ENCODE assay signal across 1 cellular context in the genomic region with DNA sequence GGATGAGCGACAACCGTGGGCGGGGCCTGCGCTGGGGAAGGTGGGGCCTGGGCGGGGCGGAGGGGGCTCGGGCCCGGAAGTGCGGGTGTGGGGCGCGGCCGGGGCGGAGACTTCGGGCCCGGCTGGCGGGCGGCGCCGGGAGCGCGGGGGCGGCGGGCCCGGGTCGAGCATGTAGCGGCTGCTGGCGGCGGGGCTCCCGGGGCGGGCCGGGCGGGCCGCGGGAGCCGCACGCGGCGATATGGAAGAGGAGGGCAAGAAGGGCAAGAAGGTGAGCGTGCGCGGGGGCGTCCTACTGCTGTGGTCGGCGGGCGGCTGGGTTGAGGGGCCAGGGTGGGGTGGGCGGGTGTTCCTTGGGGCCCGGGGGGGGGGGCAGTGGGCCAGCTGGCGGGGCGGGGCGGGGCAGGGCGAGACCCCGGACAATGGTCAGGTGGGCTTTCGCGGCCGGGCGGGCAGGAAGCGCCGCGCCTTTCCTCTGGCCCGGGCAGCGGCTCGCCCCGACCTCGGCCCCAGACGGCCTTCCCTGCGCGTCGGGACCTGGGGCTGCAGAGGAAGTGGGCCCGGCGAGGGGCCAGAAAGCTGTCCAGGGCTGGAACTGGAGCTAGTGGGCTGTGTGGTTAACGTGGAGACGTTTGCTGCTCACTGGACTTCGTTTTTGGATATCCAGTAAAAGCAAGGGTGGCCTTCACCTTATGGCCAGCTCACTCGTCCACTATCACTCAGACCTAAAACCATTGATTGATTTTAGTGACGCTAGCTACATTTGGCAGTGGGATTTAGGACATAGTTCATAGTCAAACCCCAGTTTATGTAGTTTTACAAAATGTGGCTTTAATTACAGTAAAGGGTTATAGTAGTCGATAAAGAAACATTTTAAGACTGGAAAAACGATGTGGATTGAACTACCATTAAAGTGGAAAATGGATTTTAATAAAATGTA.
A peak's percentile ranks its signal among the peaks of the same experiment; 100 is the strongest.
TF ChIP-seq lines count a peak whose summit lies in the region.

A gene (plus strand): TSS at position 106 of the 937 bp plus-strand sequence. CDS start 133 bp downstream, at position 239.

TF ChIP-seq in K562, 482 proteins besides CTCF, POLR2A, EP300 and RAD21 (continued from another document):
- TF ChIP-seq, protein P1, sequence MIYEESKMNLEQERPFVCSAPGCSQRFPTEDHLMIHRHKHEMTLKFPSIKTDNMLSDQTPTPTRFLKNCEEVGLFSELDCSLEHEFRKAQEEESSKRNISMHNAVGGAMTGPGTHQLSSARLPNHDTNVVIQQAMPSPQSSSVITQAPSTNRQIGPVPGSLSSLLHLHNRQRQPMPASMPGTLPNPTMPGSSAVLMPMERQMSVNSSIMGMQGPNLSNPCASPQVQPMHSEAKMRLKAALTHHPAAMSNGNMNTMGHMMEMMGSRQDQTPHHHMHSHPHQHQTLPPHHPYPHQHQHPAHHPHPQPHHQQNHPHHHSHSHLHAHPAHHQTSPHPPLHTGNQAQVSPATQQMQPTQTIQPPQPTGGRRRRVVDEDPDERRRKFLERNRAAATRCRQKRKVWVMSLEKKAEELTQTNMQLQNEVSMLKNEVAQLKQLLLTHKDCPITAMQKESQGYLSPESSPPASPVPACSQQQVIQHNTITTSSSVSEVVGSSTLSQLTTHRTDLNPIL (CRISPR knock-in tag; IDR thresholded peaks at IDR 0.05), result no peak
- TF ChIP-seq KDM4B (IDR thresholded peaks at IDR 0.05; ENCODE audit: borderline replicate concordance in 2 of 2, low read depth in 1 of 2) (peak in 1 of 2 experiments; percentile 11; a peak in 1 of 4 replicates), POLR2G (IDR thresholded peaks at IDR 0.05; ENCODE audit: low read depth, low read length) (peak; percentile 71), HDAC1 (IDR thresholded peaks at IDR 0.05) (0 out of 4 replicates have a peak, but pooled peaks of 1 of the 2 experiments have one; percentile 10), CXXC5 (CRISPR knock-in tag; IDR thresholded peaks at IDR 0.05) (0 out of 2 replicates have a peak, but pooled peaks have one; percentile 5), SIN3A (IDR thresholded peaks at IDR 0.05; ENCODE audit: borderline replicate concordance in 2 of 2, control insufficient read depth in 1 of 2, low read depth in 2 of 2, low read length in 2 of 2) (peak; percentile 23 to 35; a peak in 1 of 4 replicates), RFX1 (IDR thresholded peaks at IDR 0.05) (no peak), MYC (IDR thresholded peaks at IDR 0.05; ENCODE audit: low read depth, low read length) (peak; percentile 8; the same call in 1 of the 2 replicates), MYC (CRISPR knock-in tag; IDR thresholded peaks at IDR 0.05; ENCODE audit: borderline replicate concordance, low read depth) (no peak), CCNT2 (IDR thresholded peaks at IDR 0.05; ENCODE audit: borderline replicate concordance, extremely low read depth, insufficient read length, low read depth, low read length) (peak; percentile 27), SPI1 (IDR thresholded peaks at IDR 0.05; ENCODE audit: borderline replicate concordance, low read depth, low read length) (peak; percentile 87)
- TF ChIP-seq, protein P2, sequence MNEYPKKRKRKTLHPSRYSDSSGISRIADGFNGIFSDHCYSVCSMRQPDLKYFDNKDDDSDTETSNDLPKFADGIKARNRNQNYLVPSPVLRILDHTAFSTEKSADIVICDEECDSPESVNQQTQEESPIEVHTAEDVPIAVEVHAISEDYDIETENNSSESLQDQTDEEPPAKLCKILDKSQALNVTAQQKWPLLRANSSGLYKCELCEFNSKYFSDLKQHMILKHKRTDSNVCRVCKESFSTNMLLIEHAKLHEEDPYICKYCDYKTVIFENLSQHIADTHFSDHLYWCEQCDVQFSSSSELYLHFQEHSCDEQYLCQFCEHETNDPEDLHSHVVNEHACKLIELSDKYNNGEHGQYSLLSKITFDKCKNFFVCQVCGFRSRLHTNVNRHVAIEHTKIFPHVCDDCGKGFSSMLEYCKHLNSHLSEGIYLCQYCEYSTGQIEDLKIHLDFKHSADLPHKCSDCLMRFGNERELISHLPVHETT (CRISPR knock-in tag; conservative IDR thresholded peaks at IDR 0.05 in 1 of 2, IDR thresholded peaks at IDR 0.05 in 1 of 2), result peak in 1 of 2 experiments; percentile 96; a peak in 2 of 4 replicates
- TF ChIP-seq, protein P3, sequence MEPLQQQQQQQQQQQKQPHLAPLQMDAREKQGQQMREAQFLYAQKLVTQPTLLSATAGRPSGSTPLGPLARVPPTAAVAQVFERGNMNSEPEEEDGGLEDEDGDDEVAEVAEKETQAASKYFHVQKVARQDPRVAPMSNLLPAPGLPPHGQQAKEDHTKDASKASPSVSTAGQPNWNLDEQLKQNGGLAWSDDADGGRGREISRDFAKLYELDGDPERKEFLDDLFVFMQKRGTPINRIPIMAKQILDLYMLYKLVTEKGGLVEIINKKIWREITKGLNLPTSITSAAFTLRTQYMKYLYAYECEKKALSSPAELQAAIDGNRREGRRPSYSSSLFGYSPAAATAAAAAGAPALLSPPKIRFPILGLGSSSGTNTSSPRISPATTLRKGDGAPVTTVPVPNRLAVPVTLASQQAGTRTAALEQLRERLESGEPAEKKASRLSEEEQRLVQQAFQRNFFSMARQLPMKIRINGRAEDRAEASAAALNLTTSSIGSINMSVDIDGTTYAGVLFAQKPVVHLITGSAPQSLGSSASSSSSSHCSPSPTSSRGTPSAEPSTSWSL (CRISPR knock-in tag; IDR thresholded peaks at IDR 0.05; ENCODE audit: borderline replicate concordance), result no peak
